8 cellular contexts compared by ENCODE assay signal in genomic region chr19:869245-870177, GRCh38. TPM values are rescaled to one million over a fixed set of nuclear protein-coding genes. Genes with fewer than 3 reads are reported as not detected.
DNase-seq lines count a peak whose midpoint lies in the region; ATAC-seq and TF ChIP-seq lines count a peak whose summit lies in the region.
"Had no signal": no experiment of that assay in that cellular context is flagged by ENCODE, and none has a peak within 500 bp of the region (broad histone marks: within the 10 kb centered on the region; RNA-seq: fewer than 3 reads in every experiment).

No MANE protein-coding gene starts in this region.

- in situ Hi-C loops in brain microvascular endothelial cell (cut with HindIII; ENCODE audit: low pct_ligation_motif_present, low sequenced_read_pairs): no loop called here

- H3K4me1 ChIP-seq in tibial nerve: peaks cover 0 to 43% (median 13%) of the 10 kb centered on the region in 4 donors

- TF ChIP-seq CTCF in brain microvascular endothelial cell (IDR thresholded peaks at IDR 0.05; ENCODE audit: low read depth, low read length, missing control alignments): no peak
- no peak for TF ChIP-seq CTCF in tibial nerve (IDR thresholded peaks at IDR 0.05)

- H3K4me3 ChIP-seq in brain microvascular endothelial cell (ENCODE audit: low read depth, low read length) (no peak overlapping the region), tibial nerve (no peak overlapping the region)

- intact Hi-C loops in left colon (cut with DNase I, micrococcal nuclease): no loop called here

- WGBS in tibial nerve, 2 donors: 54% methylated on average over 29 of the region's 29 CpGs

- H3K36me3 ChIP-seq in brain microvascular endothelial cell (replicated peaks) (peaks cover 40% of the 10 kb centered on the region), tibial nerve (peaks cover 0 to 76% (median 0%) of the 10 kb centered on the region in 3 donors)

- peak; percentile 83 for DNase-seq in HT1080 (ENCODE audit: low read depth)
- DNase-seq in brain microvascular endothelial cell: peak; percentile 88
- DNase-seq in left colon: peak; percentile 45 to 69
- DNase-seq in tibial nerve (ENCODE audit: low spot score in 2 of 2): peak; percentile 58 to 80
- no peak for DNase-seq in medulla oblongata (ENCODE audit: extremely low spot score)
- DNase-seq: T-helper 2 cell had no signal

- peak in 1 of 2 donors; percentile 59 for TF ChIP-seq EP300 in tibial nerve (IDR thresholded peaks at IDR 0.05)

- H3K9me3 ChIP-seq in tibial nerve: no peaks in the 10 kb centered on the region

- no peak for TF ChIP-seq POLR2A in tibial nerve (IDR thresholded peaks at IDR 0.05)

- H3K27ac ChIP-seq in brain microvascular endothelial cell (no peak overlapping the region), tibial nerve (peak overlapping the region; percentile 80 to 90 (median 86))

- no peak for ATAC-seq in left colon
- no peak for ATAC-seq in GM21717 (IDR thresholded peaks at IDR 0.05; ENCODE audit: unreplicated experiment)
- ATAC-seq in GM18873 (IDR thresholded peaks at IDR 0.05; ENCODE audit: low FRiP score, unreplicated experiment): no peak

- no peaks in the 10 kb centered on the region for H3K27me3 ChIP-seq in brain microvascular endothelial cell (replicated peaks)
- no peaks in the 10 kb centered on the region for H3K27me3 ChIP-seq in tibial nerve

RNA-seq across cellular contexts. Expression of gene CFD, which starts 10.0 kb away (rescaled TPM):
- not detected in 2 replicates for total RNA-seq in HT1080 (2014; rRNA removed; shearing (Covaris generic))
- not detected in 2 replicates for polyA plus RNA-seq in HT1080 (2015; cell fraction: cytosol; rRNA removed)
- polyA plus RNA-seq in HT1080 (2015; cell fraction: nucleus; rRNA removed): 0.14 TPM in 1 of 2 replicates, not detected in the other
- total RNA-seq in left colon: 100 to 1,000 TPM in 1 of 2 donors, 10 to 100 TPM in 1; 57.0 to 136 TPM
- total RNA-seq in tibial nerve: 1,000 to 10,000 TPM; 1,040 to 7,538 (median 2,843) TPM

RNA-seq across cellular contexts. Expression of gene ELANE, which starts 17.4 kb away (rescaled TPM):
- not detected in 2 replicates for total RNA-seq in HT1080 (2014; rRNA removed; shearing (Covaris generic))
- not detected in 2 replicates for polyA plus RNA-seq in HT1080 (2015; cell fraction: cytosol; rRNA removed)
- polyA plus RNA-seq in HT1080 (2015; cell fraction: nucleus; rRNA removed): not detected in 2 replicates
- total RNA-seq in left colon (under 1 TPM in 1 of 2 donors, not detected in 1; 0.81 TPM), tibial nerve (10 to 100 TPM in 1 of 4 donors, 1 to 10 TPM in 2, under 1 TPM in 1; 0.66 to 12.6 (median 4.2) TPM)

RNA-seq across cellular contexts. Expression of gene MED16, which starts 23.5 kb away (rescaled TPM):
- total RNA-seq in HT1080 (2014; rRNA removed; shearing (Covaris generic)): 18.1 and 20.8 TPM in 2 replicates
- 39.1 and 42.2 TPM in 2 replicates for polyA plus RNA-seq in HT1080 (2015; cell fraction: cytosol; rRNA removed)
- polyA plus RNA-seq in HT1080 (2015; cell fraction: nucleus; rRNA removed): 47.3 and 51.9 TPM in 2 replicates
- total RNA-seq in left colon (10 to 100 TPM; 63.1 to 70.6 TPM), tibial nerve (10 to 100 TPM; 49.6 to 67.5 (median 53.9) TPM)

RNA-seq across cellular contexts. Expression of gene RNU6-9, which starts 23.8 kb away (rescaled TPM):
- not detected in 2 replicates for total RNA-seq in HT1080 (2014; rRNA removed; shearing (Covaris generic))
- polyA plus RNA-seq in HT1080 (2015; cell fraction: cytosol; rRNA removed): not detected in 2 replicates
- not detected in 2 replicates for polyA plus RNA-seq in HT1080 (2015; cell fraction: nucleus; rRNA removed)
- not detected for total RNA-seq in left colon
- total RNA-seq in tibial nerve: not detected

RNA-seq across cellular contexts. Expression of gene PRTN3, which starts 28.7 kb away (rescaled TPM):
- total RNA-seq in HT1080 (2014; rRNA removed; shearing (Covaris generic)): not detected in 2 replicates
- polyA plus RNA-seq in HT1080 (2015; cell fraction: cytosol; rRNA removed): not detected in 2 replicates
- polyA plus RNA-seq in HT1080 (2015; cell fraction: nucleus; rRNA removed): not detected in 2 replicates
- not detected for total RNA-seq in left colon
- total RNA-seq in tibial nerve: not detected

Comparison
In these comparisons a context has a peak if more than half of its experiments do, and no peak if none do; other contexts are left out.
1. RNA of gene CFD, which starts 10.0 kb away (total RNA-seq): 1,040 to 7,538 TPM in tibial nerve and 57.0 to 136 TPM in left colon; not detected in HT1080; every median in the first group is over 10 times any median in the second.